Comparison of ENCODE assay signal across 16 cellular contexts in genomic region chr11:9150944-9151343, GRCh38. TPM values are rescaled to one million over a fixed set of nuclear protein-coding genes. Genes with fewer than 3 reads are reported as not detected.
DNase-seq lines count a peak whose midpoint lies in the region; ATAC-seq, FAIRE-seq and TF ChIP-seq lines count a peak whose summit lies in the region.
"Had no signal": no experiment of that assay in that cellular context is flagged by ENCODE, and none has a peak within 500 bp of the region (broad histone marks: within the 10 kb centered on the region; RNA-seq: fewer than 3 reads in every experiment).

No MANE protein-coding gene starts in this region.

- TF ChIP-seq CTCF in chondrocyte (IDR thresholded peaks at IDR 0.05): no peak

- H3K4me3 Mint-ChIP-seq in chondrocyte (ENCODE audit: unreplicated experiment): no peak overlapping the region

- no peak for FAIRE-seq in frontal cortex (lab: Jason Lieb, UNC)
- FAIRE-seq: H1 had no signal

- H3K9me3 Mint-ChIP-seq in chondrocyte (ENCODE audit: low read depth): no peaks in the 10 kb centered on the region

- ATAC-seq in HG03280 (IDR thresholded peaks at IDR 0.05; ENCODE audit: unreplicated experiment): no peak

- DNase-seq in EH (ENCODE audit: low read depth) (peak; percentile 32), M059J (ENCODE audit: low read depth) (peak; percentile 24), chondrocyte (ENCODE audit: low spot score) (no peak), iris pigment epithelial cell (ENCODE audit: low read depth) (peak; percentile 32), midbrain (lab: John Stamatoyannopoulos, UW) (no peak), frontal cortex (ENCODE audit: low spot score in 2 of 2) (no peak), NCI-H1105 treated with DMSO at 0.1 percent for 48 hours (lab: John Stamatoyannopoulos, UW) (no peak)
- DNase-seq: DMS53; GDM1; NCI-H1417 treated with DMSO at 0.1 percent for 48 hours; NCI-H2029 treated with DMSO at 0.1 percent for 48 hours; NCI-H526 treated with DMSO at 0.1 percent for 48 hours; NK-92 treated with Interleukin-12 subunit alpha and Interleukin-12 subunit beta, amount 100 ng/mL, for 24 hours; OCI-M1 had no signal

- H3K27me3 Mint-ChIP-seq in chondrocyte (ENCODE audit: low read depth): no peaks in the 10 kb centered on the region

- H3K27ac Mint-ChIP-seq in chondrocyte (ENCODE audit: unreplicated experiment): peak overlapping the region; percentile 80

- H3K4me1 Mint-ChIP-seq in chondrocyte (ENCODE audit: low read depth): peaks cover 18% of the 10 kb centered on the region

- H3K36me3 Mint-ChIP-seq in chondrocyte (ENCODE audit: low read depth): peaks cover 37% of the 10 kb centered on the region

RNA-seq across cellular contexts. Expression of gene SCUBE2, which starts 59.5 kb away (rescaled TPM):
- 0.37 TPM in 1 of 2 replicates, not detected in the other for total RNA-seq in M059J (2014; rRNA removed; shearing (Covaris generic))
- total RNA-seq in chondrocyte (2.0 to 5.0 TPM (median 4.6 TPM) in 3 replicates), frontal cortex (2.9 TPM)

Comparison
In these comparisons a context has a peak if more than half of its experiments do, and no peak if none do; other contexts are left out.
1. DNase-seq: peak in EH (single experiment), M059J (single experiment) and iris pigment epithelial cell (single experiment); none in chondrocyte (single experiment), midbrain (single experiment), frontal cortex (0 of 2) and NCI-H1105 treated with DMSO at 0.1 percent for 48 hours (single experiment).